In the genomic region with DNA sequence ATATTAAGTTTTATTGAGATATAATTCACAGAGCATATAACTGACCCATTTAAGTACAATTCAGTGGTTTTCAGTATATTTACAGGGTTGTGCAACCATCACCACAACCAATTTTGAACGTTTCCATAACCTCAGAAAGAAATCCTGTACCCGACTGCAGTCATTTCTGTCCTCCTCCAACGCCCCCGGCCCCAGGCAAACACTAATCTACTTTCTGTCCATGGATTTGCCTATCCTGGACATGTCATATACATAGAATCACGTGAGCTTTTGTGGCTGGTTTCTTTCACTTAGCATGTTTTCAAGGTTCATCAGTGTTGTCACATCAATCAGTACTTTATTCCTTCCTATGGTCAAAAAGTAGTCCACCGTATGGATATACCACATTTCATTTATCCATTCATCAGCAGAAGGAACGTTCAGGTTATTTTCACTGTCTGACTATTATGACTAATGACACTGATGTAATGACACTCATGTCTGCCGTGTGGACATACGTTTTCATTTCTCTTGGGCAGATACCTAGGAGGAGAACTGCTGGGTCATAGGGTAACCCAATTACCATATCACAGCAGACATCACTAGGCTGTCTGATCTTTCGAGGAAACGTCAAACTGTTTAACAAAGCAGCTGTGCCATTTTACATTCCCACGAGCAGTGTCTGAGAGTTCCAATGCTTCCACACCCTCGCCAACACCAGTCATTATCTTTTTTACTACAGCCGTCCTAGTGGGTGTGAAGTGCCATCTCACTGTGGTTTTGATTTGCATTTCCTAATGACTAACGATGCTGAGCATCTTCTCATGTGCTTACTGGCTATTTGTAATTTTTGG, we compare ENCODE assay signal across 12 cellular contexts. TPM values are rescaled to one million over a fixed set of nuclear protein-coding genes. Genes with fewer than 3 reads are reported as not detected.
DNase-seq lines count a peak whose midpoint lies in the region; ATAC-seq, FAIRE-seq and TF ChIP-seq lines count a peak whose summit lies in the region.
"Had no signal": no experiment of that assay in that cellular context is flagged by ENCODE, and none has a peak within 500 bp of the region (broad histone marks: within the 10 kb centered on the region; RNA-seq: fewer than 3 reads in every experiment).

No MANE protein-coding gene starts in this region.

- H3K9me2 ChIP-seq in SK-N-SH (no peaks in the 10 kb centered on the region), PC-3 (replicated peaks; ENCODE audit: low read length) (no peaks in the 10 kb centered on the region)

- peak; percentile 62 for DNase-seq in activated CD8-positive, alpha-beta memory T cell treated with anti-CD3 and anti-CD28 coated beads, Interleukin-2, amount 10 ng/mL, durations not matched to agents 7 days and 5 days
- DNase-seq in activated CD8-positive, alpha-beta memory T cell treated with anti-CD3 and anti-CD28 coated beads, Interleukin-2, amount 50 U/mL, for 4 hours: no peak
- peak; percentile 72 for DNase-seq in SK-N-SH
- no peak for DNase-seq in GM12878 (ENCODE audit: low read depth, low spot score)
- DNase-seq in stimulated activated CD4-positive, alpha-beta T cell treated with anti-CD3 and anti-CD28 coated beads, TNF-alpha, amount 100 ng/mL, for 48 hours (ENCODE audit: low read depth in 3 of 3): peak; percentile 38 to 50 (median 49)
- no peak for DNase-seq in left ventricle myocardium inferior
- DNase-seq in NCI-H2171 treated with DMSO at 0.1 percent for 48 hours (lab: John Stamatoyannopoulos, UW): no peak
- DNase-seq in PC-3: no peak
- DNase-seq: brain microvascular endothelial cell, WERI-Rb-1 had no signal

- H3K4me2 ChIP-seq in SK-N-SH: no peak overlapping the region
- H3K4me2 ChIP-seq in GM12878 (ENCODE audit: control insufficient read depth, insufficient read depth): no peak overlapping the region
- H3K4me2 ChIP-seq in PC-3 (ENCODE audit: low read length): no peak overlapping the region

- FAIRE-seq in GM12878 (lab: Jason Lieb, UNC): peak; percentile 61

- H3K9me3 ChIP-seq in SK-N-SH: no peaks in the 10 kb centered on the region
- no peaks in the 10 kb centered on the region for H3K9me3 ChIP-seq in GM12878 (replicated peaks; ENCODE audit: control insufficient read depth, insufficient read depth, low read length)
- H3K9me3 ChIP-seq in left ventricle myocardium inferior (replicated peaks): no peaks in the 10 kb centered on the region
- H3K9me3 ChIP-seq in PC-3 (ENCODE audit: low read length): no peaks in the 10 kb centered on the region

- CTCF ChIA-PET in activated CD8-positive, alpha-beta memory T cell treated with anti-CD3 and anti-CD28 coated beads, Interleukin-2, amount 10 ng/mL, durations not matched to agents 7 days and 5 days (lab: Charles Lee): no interaction called here
- CTCF ChIA-PET in SK-N-SH (lab: Yijun Ruan, JAX): interaction anchor here (1.2 to 1.4 kb wide), 2 partner anchors 259 to 317 kb away, joined by 3 to 6 read pairs; no protein-coding TSS in a partner anchor
- CTCF ChIA-PET in GM12878 (lab: Yijun Ruan, JAX): no interaction called here
- CTCF ChIA-PET in PC-3 (lab: Charles Lee): no interaction called here

- H3K36me3 ChIP-seq in SK-N-SH (replicated peaks in 1 of 2; ENCODE audit: control insufficient read depth in 1 of 2, insufficient read depth in 2 of 2, low read length in 1 of 2): no peaks in the 10 kb centered on the region
- peaks cover 0 to under 1% of the 10 kb centered on the region in 2 experiments; a peak in 2 of 4 replicates for H3K36me3 ChIP-seq in GM12878 (ENCODE audit: control insufficient read depth in 2 of 2, insufficient read depth in 2 of 2, low read length in 1 of 2)
- H3K36me3 ChIP-seq in left ventricle myocardium inferior: peaks cover 16% of the 10 kb centered on the region
- H3K36me3 ChIP-seq in PC-3 (ENCODE audit: low read depth, low read length): no peaks in the 10 kb centered on the region
- H3K36me3 ChIP-seq: brain microvascular endothelial cell had no signal

- intact Hi-C loops in GM12878 (cut with micrococcal nuclease; ENCODE audit: unreplicated experiment): no loop called here
- intact Hi-C loops in left ventricle myocardium inferior (cut with micrococcal nuclease): no loop called here
- intact Hi-C loops in PC-3 (cut with micrococcal nuclease): no loop called here

- H3K4me1 ChIP-seq in SK-N-SH (ENCODE audit: control insufficient read depth in 1 of 2, insufficient read depth in 2 of 2, low read depth in 1 of 2, low read length in 1 of 2) (peaks cover 18 to 58% of the 10 kb centered on the region in 2 experiments), GM12878 (ENCODE audit: control insufficient read depth, insufficient read depth, low read length) (no peaks in the 10 kb centered on the region), left ventricle myocardium inferior (peaks cover 10% of the 10 kb centered on the region), PC-3 (ENCODE audit: insufficient read depth, low read length) (peaks cover 12% of the 10 kb centered on the region; the same call in 1 of the 2 replicates)

- no peak for TF ChIP-seq CTCF in SK-N-SH (IDR thresholded peaks at IDR 0.05)
- no peak for TF ChIP-seq CTCF in GM12878 (IDR thresholded peaks at IDR 0.05 in 2 of 3, conservative IDR thresholded peaks at IDR 0.05 in 1 of 3; ENCODE audit: control insufficient read depth in 2 of 3, extremely low read depth in 1 of 3, insufficient read depth in 1 of 3, low read depth in 3 of 3, low read length in 3 of 3)
- TF ChIP-seq CTCF in left ventricle myocardium inferior (IDR thresholded peaks at IDR 0.05; ENCODE audit: borderline replicate concordance): no peak
- TF ChIP-seq CTCF in PC-3 (conservative IDR thresholded peaks at IDR 0.05; ENCODE audit: low read depth, low read length): no peak

- H3K27me3 ChIP-seq in SK-N-SH (ENCODE audit: insufficient read depth) (no peaks in the 10 kb centered on the region), GM12878 (replicated peaks in 1 of 2; ENCODE audit: control insufficient read depth in 2 of 2, insufficient read depth in 2 of 2, low read length in 1 of 2) (no peaks in the 10 kb centered on the region), left ventricle myocardium inferior (ENCODE audit: low read depth) (no peaks in the 10 kb centered on the region), PC-3 (ENCODE audit: low read length) (no peaks in the 10 kb centered on the region)
- H3K27me3 ChIP-seq: brain microvascular endothelial cell had no signal

- peaks cover 20% of the 10 kb centered on the region for H3K36me3 Mint-ChIP-seq in activated CD8-positive, alpha-beta memory T cell treated with anti-CD3 and anti-CD28 coated beads, Interleukin-2, amount 10 ng/mL, durations not matched to agents 7 days and 5 days

- peak overlapping the region; percentile 30 for H3K4me3 Mint-ChIP-seq in activated CD8-positive, alpha-beta memory T cell treated with anti-CD3 and anti-CD28 coated beads, Interleukin-2, amount 10 ng/mL, durations not matched to agents 7 days and 5 days

- peak in 1 of 2 experiments; percentile 90; a peak in 2 of 4 replicates for TF ChIP-seq EP300 in SK-N-SH (IDR thresholded peaks at IDR 0.05; ENCODE audit: borderline replicate concordance in 1 of 2, low read depth in 1 of 2, low read length in 1 of 2)
- TF ChIP-seq EP300 in GM12878 (IDR thresholded peaks at IDR 0.05; ENCODE audit: borderline replicate concordance in 1 of 2, control insufficient read depth in 1 of 2, low read depth in 2 of 2, low read length in 2 of 2): no peak

- RAD21 ChIA-PET in GM12878 (lab: Charles Lee; ENCODE audit: unreplicated experiment): no interaction called here

- H2AFZ ChIP-seq in SK-N-SH (ENCODE audit: low read depth): no peak overlapping the region
- no peak overlapping the region for H2AFZ ChIP-seq in GM12878 (ENCODE audit: control insufficient read depth, low read depth, low read length)
- no peak overlapping the region for H2AFZ ChIP-seq in PC-3 (ENCODE audit: low read length)
- H2AFZ ChIP-seq: parathyroid adenoma had no signal

- no peaks in the 10 kb centered on the region for H3K79me2 ChIP-seq in SK-N-SH (ENCODE audit: insufficient read depth)
- H3K79me2 ChIP-seq in GM12878 (ENCODE audit: control insufficient read depth, insufficient read depth, low read length): no peaks in the 10 kb centered on the region
- no peaks in the 10 kb centered on the region for H3K79me2 ChIP-seq in PC-3 (ENCODE audit: low read length)
- H3K79me2 ChIP-seq: parathyroid adenoma had no signal

- H3K4me3 ChIP-seq in SK-N-SH (ENCODE audit: low read depth in 2 of 2, low read length in 1 of 2) (no peak overlapping the region), GM12878 (no peak overlapping the region), left ventricle myocardium inferior (no peak overlapping the region), PC-3 (ENCODE audit: low read length) (no peak overlapping the region)

- H3K27ac Mint-ChIP-seq in activated CD8-positive, alpha-beta memory T cell treated with anti-CD3 and anti-CD28 coated beads, Interleukin-2, amount 10 ng/mL, durations not matched to agents 7 days and 5 days: peak overlapping the region; percentile 24

- H3F3A ChIP-seq in SK-N-SH (replicated peaks; ENCODE audit: insufficient read depth): peaks cover 11% of the 10 kb centered on the region
- H3F3A ChIP-seq in PC-3 (ENCODE audit: low read length, unreplicated experiment): no peaks in the 10 kb centered on the region

- POLR2A ChIA-PET in SK-N-SH (lab: Yijun Ruan, JAX): no interaction called here
- POLR2A ChIA-PET in GM12878 (lab: Charles Lee): no interaction called here
- POLR2A ChIA-PET in PC-3 (lab: Charles Lee; ENCODE audit: unreplicated experiment): no interaction called here

- SMC1A ChIA-PET in GM12878 (lab: Charles Lee; ENCODE audit: uncharacterized antibody, unreplicated experiment): no interaction called here

- WGBS in SK-N-SH (ENCODE audit: low lambda C conversion rate): 58% methylated on average over 15 of the region's 15 CpGs
- 39% methylated on average over 15 of the region's 15 CpGs for WGBS in GM12878 (ENCODE audit: insufficient coverage, insufficient replicate concordance, low lambda C conversion rate, missing lambda C conversion rate)

- BruUV-seq in GM12878 (replicated peaks; lab: Mats Ljungman, UMichigan) (TSS peak; percentile 34), PC-3 (replicated peaks; lab: Mats Ljungman, UMichigan) (no TSS peak)

- no peak for TF ChIP-seq RAD21 in SK-N-SH (IDR thresholded peaks at IDR 0.05; ENCODE audit: low read length)
- TF ChIP-seq RAD21 in GM12878 (IDR thresholded peaks at IDR 0.05; ENCODE audit: insufficient read depth, low read depth, low read length): no peak

- H3K27me3 Mint-ChIP-seq in activated CD8-positive, alpha-beta memory T cell treated with anti-CD3 and anti-CD28 coated beads, Interleukin-2, amount 10 ng/mL, durations not matched to agents 7 days and 5 days: no peaks in the 10 kb centered on the region

- H4K20me1 ChIP-seq in SK-N-SH (ENCODE audit: insufficient read depth): no peaks in the 10 kb centered on the region
- H4K20me1 ChIP-seq in GM12878 (ENCODE audit: control insufficient read depth, insufficient read depth): no peaks in the 10 kb centered on the region
- no peaks in the 10 kb centered on the region for H4K20me1 ChIP-seq in PC-3 (ENCODE audit: low read length)

- H3K9ac ChIP-seq in SK-N-SH (no peak overlapping the region), GM12878 (ENCODE audit: control insufficient read depth, insufficient read depth, low read length) (no peak overlapping the region), PC-3 (ENCODE audit: low read length) (no peak overlapping the region)
- H3K9ac ChIP-seq: parathyroid adenoma had no signal

- peaks cover 46% of the 10 kb centered on the region for H3K4me1 Mint-ChIP-seq in activated CD8-positive, alpha-beta memory T cell treated with anti-CD3 and anti-CD28 coated beads, Interleukin-2, amount 10 ng/mL, durations not matched to agents 7 days and 5 days

- in situ Hi-C loops in GM12878 (cut with MboI): no loop called here

- ATAC-seq in activated CD8-positive, alpha-beta memory T cell treated with anti-CD3 and anti-CD28 coated beads, Interleukin-2, amount 10 ng/mL, durations not matched to agents 7 days and 5 days: peak; percentile 54
- ATAC-seq in GM12878 (peak; percentile 53), PC-3 (no peak)
- ATAC-seq: HCT116 had no signal

- no peak for TF ChIP-seq POLR2A in GM12878 (IDR thresholded peaks at IDR 0.05; ENCODE audit: low read depth, low read length)

- no peaks in the 10 kb centered on the region for H3K9me3 Mint-ChIP-seq in activated CD8-positive, alpha-beta memory T cell treated with anti-CD3 and anti-CD28 coated beads, Interleukin-2, amount 10 ng/mL, durations not matched to agents 7 days and 5 days (ENCODE audit: low read depth)

- H3K27ac ChIP-seq in SK-N-SH (ENCODE audit: low read depth in 2 of 2, low read length in 1 of 2) (peak overlapping the region in 1 of 2 experiments; percentile 95; a peak in 2 of 4 replicates), GM12878 (ENCODE audit: control insufficient read depth, insufficient read depth) (no peak overlapping the region), left ventricle myocardium inferior (replicated peaks) (no peak overlapping the region), PC-3 (ENCODE audit: low read length) (no peak overlapping the region)
- H3K27ac ChIP-seq: brain microvascular endothelial cell, parathyroid adenoma, WERI-Rb-1 had no signal

RNA-seq across cellular contexts. Expression of gene MRPL37, which starts 30.8 kb away (rescaled TPM):
- total RNA-seq in activated CD8-positive, alpha-beta memory T cell treated with anti-CD3 and anti-CD28 coated beads, Interleukin-2, amount 10 ng/mL, durations not matched to agents 7 days and 5 days: 100 to 1,000 TPM; 122 to 147 TPM
- polyA plus RNA-seq in SK-N-SH (2012; rRNA removed) (10.1 and 11.3 TPM in 2 replicates), GM12878 (2011; rRNA removed) (32.9 and 47.8 TPM in 2 replicates), GM12878 (2014; fragmentation: Illumina TruSeq; extraction: Trizol) (184 and 190 TPM in 2 replicates), GM12878 (2014; fragmentation: Nextera tagmentation; extraction: Ambion mirVana) (100 to 1,000 TPM in 1 of 2 experiments, 10 to 100 TPM in 1; 41.4 to 109 TPM), GM12878 (2014; rRNA removed) (166 and 167 TPM in 2 replicates), GM12878 (2016; fragmentation: Nextera tagmentation; extraction: Ambion mirVana) (100 to 1,000 TPM; 194 to 217 TPM)
- 13.6 and 14.2 TPM in 2 replicates for polyA plus RNA-seq in SK-N-SH (2012; cell fraction: cytosol; rRNA removed)
- 8.8 and 11.7 TPM in 2 replicates for polyA plus RNA-seq in SK-N-SH (2012; cell fraction: nucleus; rRNA removed)
- 36.5 and 36.7 TPM in 2 replicates for total RNA-seq in GM12878 (2013; cell fraction: nucleolus; rRNA removed)
- total RNA-seq in GM12878 (2014; rRNA removed) (170 and 179 TPM in 2 replicates), GM12878 (2014; rRNA removed; fragmentation: Illumina TruSeq; extraction: Trizol) (124 and 130 TPM in 2 replicates), GM12878 (2021) (150 and 158 TPM in 2 replicates), left ventricle myocardium inferior (78.3 TPM), PC-3 (2014; rRNA removed) (191 and 211 TPM in 2 replicates)
- polyA plus RNA-seq in GM12878 (2011; ENCODE audit: low read depth): 68.3 TPM
- polyA plus RNA-seq in GM12878 (2011; cell fraction: cytosol; rRNA removed): 71.1 and 71.4 TPM in 2 replicates
- polyA plus RNA-seq in GM12878 (2011; cell fraction: nucleus; rRNA removed): 20.1 and 31.6 TPM in 2 replicates
- polyA plus RNA-seq in GM12878 (2012): 99.0 and 109 TPM in 2 replicates
- polyA minus RNA-seq in GM12878 (2011; rRNA and poly(A)+ RNA removed): 21.4 and 35.8 TPM in 2 replicates
- polyA minus RNA-seq in GM12878 (2011; cell fraction: cytosol; rRNA and poly(A)+ RNA removed): 15.0 and 16.5 TPM in 2 replicates
- polyA minus RNA-seq in GM12878 (2011; cell fraction: nucleus; rRNA and poly(A)+ RNA removed): 8.8 and 11.5 TPM in 2 replicates

RNA-seq across cellular contexts. Expression of gene CYB5RL, which starts 30.9 kb away (rescaled TPM):
- total RNA-seq in activated CD8-positive, alpha-beta memory T cell treated with anti-CD3 and anti-CD28 coated beads, Interleukin-2, amount 10 ng/mL, durations not matched to agents 7 days and 5 days: 10 to 100 TPM; 14.5 to 17.0 TPM
- polyA plus RNA-seq in SK-N-SH (2012; rRNA removed) (3.3 and 4.7 TPM in 2 replicates), GM12878 (2011; rRNA removed) (5.5 and 7.2 TPM in 2 replicates), GM12878 (2014; fragmentation: Illumina TruSeq; extraction: Trizol) (6.2 and 8.6 TPM in 2 replicates), GM12878 (2014; fragmentation: Nextera tagmentation; extraction: Ambion mirVana) (1 to 10 TPM; 3.1 to 5.0 TPM), GM12878 (2014; rRNA removed) (7.0 and 7.2 TPM in 2 replicates), GM12878 (2016; fragmentation: Nextera tagmentation; extraction: Ambion mirVana) (1 to 10 TPM; 7.0 to 8.0 TPM)
- polyA plus RNA-seq in SK-N-SH (2012; cell fraction: cytosol; rRNA removed): 2.2 and 3.0 TPM in 2 replicates
- 5.9 and 7.0 TPM in 2 replicates for polyA plus RNA-seq in SK-N-SH (2012; cell fraction: nucleus; rRNA removed)
- total RNA-seq in GM12878 (2013; cell fraction: nucleolus; rRNA removed): 25.4 and 31.7 TPM in 2 replicates
- total RNA-seq in GM12878 (2014; rRNA removed) (6.3 and 7.5 TPM in 2 replicates), GM12878 (2014; rRNA removed; fragmentation: Illumina TruSeq; extraction: Trizol) (5.9 and 6.8 TPM in 2 replicates), GM12878 (2021) (8.7 and 11.2 TPM in 2 replicates), left ventricle myocardium inferior (6.1 TPM), PC-3 (2014; rRNA removed) (3.6 and 11.9 TPM in 2 replicates)
- polyA plus RNA-seq in GM12878 (2011; ENCODE audit: low read depth): 3.0 TPM
- polyA plus RNA-seq in GM12878 (2011; cell fraction: cytosol; rRNA removed): 9.4 and 9.7 TPM in 2 replicates
- polyA plus RNA-seq in GM12878 (2011; cell fraction: nucleus; rRNA removed): 13.1 and 14.8 TPM in 2 replicates
- polyA plus RNA-seq in GM12878 (2012): 4.0 and 4.1 TPM in 2 replicates
- polyA minus RNA-seq in GM12878 (2011; rRNA and poly(A)+ RNA removed): 6.8 and 12.3 TPM in 2 replicates
- 2.3 and 2.9 TPM in 2 replicates for polyA minus RNA-seq in GM12878 (2011; cell fraction: cytosol; rRNA and poly(A)+ RNA removed)
- 5.2 and 8.3 TPM in 2 replicates for polyA minus RNA-seq in GM12878 (2011; cell fraction: nucleus; rRNA and poly(A)+ RNA removed)

Comparison
In these comparisons a context has a peak if more than half of its experiments do, and no peak if none do; other contexts are left out.
1. DNase-seq: peak in activated CD8-positive, alpha-beta memory T cell treated with anti-CD3 and anti-CD28 coated beads, Interleukin-2, amount 10 ng/mL, durations not matched to agents 7 days and 5 days (single experiment), SK-N-SH (single experiment) and stimulated activated CD4-positive, alpha-beta T cell treated with anti-CD3 and anti-CD28 coated beads, TNF-alpha, amount 100 ng/mL, for 48 hours (3 of 3); none in activated CD8-positive, alpha-beta memory T cell treated with anti-CD3 and anti-CD28 coated beads, Interleukin-2, amount 50 U/mL, for 4 hours (single experiment), GM12878 (single experiment), left ventricle myocardium inferior (single experiment), NCI-H2171 treated with DMSO at 0.1 percent for 48 hours (single experiment) and PC-3 (single experiment).